ENCODE assay signal across 1 cellular context in the genomic region with DNA sequence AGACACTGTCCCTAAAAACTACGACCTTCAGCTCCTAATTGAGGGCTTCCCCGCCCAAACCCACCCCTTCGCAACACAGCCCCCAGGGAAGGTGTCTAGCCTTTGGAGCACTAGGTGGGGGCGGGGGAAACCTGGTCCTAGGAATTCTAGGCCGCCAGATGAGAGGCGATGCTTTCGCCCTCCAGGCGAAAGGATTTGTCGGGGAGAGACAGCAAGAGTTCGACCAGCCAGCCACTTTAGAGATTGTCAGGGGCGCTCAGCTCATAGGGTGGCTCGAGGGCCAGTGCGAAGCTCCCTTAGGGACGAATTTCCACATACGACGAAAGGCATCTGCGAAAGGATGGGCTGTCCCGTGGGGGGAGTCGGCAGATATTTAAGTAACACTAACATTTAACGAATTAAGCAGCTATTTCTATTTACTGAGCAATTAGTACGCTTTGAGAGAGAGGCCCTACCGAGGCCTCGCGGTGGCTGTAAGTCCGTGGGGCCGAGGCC.
TF ChIP-seq lines count a peak whose summit lies in the region.

No MANE protein-coding gene starts in this region.

TF ChIP-seq in H1, 55 proteins besides CTCF, POLR2A, EP300 and RAD21:
- no peak for TF ChIP-seq FOSL1 (IDR thresholded peaks at IDR 0.05; ENCODE audit: insufficient read depth, low read depth, low read length)
- no peak for TF ChIP-seq BCL11A (IDR thresholded peaks at IDR 0.05; ENCODE audit: low read depth in 2 of 2, low read length in 2 of 2)
- TF ChIP-seq TCF12 (IDR thresholded peaks at IDR 0.05; ENCODE audit: low read depth, low read length), result no peak
- no peak for TF ChIP-seq CEBPB (IDR thresholded peaks at IDR 0.05; ENCODE audit: low read depth, low read length)
- no peak for TF ChIP-seq JUN (IDR thresholded peaks at IDR 0.05; ENCODE audit: low read depth, low read length)
- no peak for TF ChIP-seq TBP (IDR thresholded peaks at IDR 0.05; ENCODE audit: low read depth, low read length)
- no peak for TF ChIP-seq SP2 (IDR thresholded peaks at IDR 0.05; ENCODE audit: low read length)
- no peak for TF ChIP-seq KDM1A (IDR thresholded peaks at IDR 0.05; ENCODE audit: borderline replicate concordance, low read length)
- TF ChIP-seq JUND (IDR thresholded peaks at IDR 0.05; ENCODE audit: low read length), result no peak
- TF ChIP-seq, protein P1, sequence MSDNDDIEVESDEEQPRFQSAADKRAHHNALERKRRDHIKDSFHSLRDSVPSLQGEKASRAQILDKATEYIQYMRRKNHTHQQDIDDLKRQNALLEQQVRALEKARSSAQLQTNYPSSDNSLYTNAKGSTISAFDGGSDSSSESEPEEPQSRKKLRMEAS (IDR thresholded peaks at IDR 0.05), result no peak
TF ChIP-seq in H1: peak in this region for 0.
